22 cellular contexts compared by ENCODE assay signal in genomic region chr7:99553039-99553438, GRCh38. TPM values are rescaled to one million over a fixed set of nuclear protein-coding genes. Genes with fewer than 3 reads are reported as not detected.
DNase-seq lines count a peak whose midpoint lies in the region; ATAC-seq and TF ChIP-seq lines count a peak whose summit lies in the region.
"Had no signal": no experiment of that assay in that cellular context is flagged by ENCODE, and none has a peak within 500 bp of the region (broad histone marks: within the 10 kb centered on the region; RNA-seq: fewer than 3 reads in every experiment).

No MANE protein-coding gene starts in this region.

- TF ChIP-seq RAD21 in IMR-90 (IDR thresholded peaks at IDR 0.05; ENCODE audit: low read length), result no peak

- H3K4me1 ChIP-seq in IMR-90 (ENCODE audit: control insufficient read depth, insufficient read depth, low read length), result no peaks in the 10 kb centered on the region
- peaks cover 16% of the 10 kb centered on the region for H3K4me1 ChIP-seq in testis

- in situ Hi-C loops in IMR-90 (cut with MboI; ENCODE audit: low sequenced_read_pairs), result no loop called here

- POLR2A ChIA-PET in activated naive CD8-positive, alpha-beta T cell treated with anti-CD3 and anti-CD28 coated beads, Interleukin-2, amount 10 ng/mL, durations not matched to agents 7 days and 5 days (lab: Charles Lee), result interaction anchor here (0.6 to 1.5 kb wide), 2 partner anchors 53 to 81 kb away, joined by 3 to 8 read pairs; partner anchors contain the start of gene ZNF394
- POLR2A ChIA-PET in IMR-90 (lab: Charles Lee; ENCODE audit: unreplicated experiment), result no interaction called here

- no peak overlapping the region for H3K56ac ChIP-seq in IMR-90 (ENCODE audit: extremely low read depth, insufficient read depth, low read length)

- intact Hi-C loops in IMR-90 (cut with micrococcal nuclease) (loop anchor here (2.0 kb wide), 1 partner anchor 48 kb away; the partner anchor contains the start of gene ZKSCAN5), testis (cut with DNase I; ENCODE audit: low total_unique reads) (loop anchor here (10.0 kb wide), 1 partner anchor 48 kb away; the partner anchor contains the start of genes ZKSCAN5 and ZNF394)

- H3K23ac ChIP-seq in IMR-90 (ENCODE audit: low read depth, low read length), result no peak overlapping the region

- BruUV-seq in IMR-90 (replicated peaks; lab: Mats Ljungman, UMichigan), result no TSS peak

- peak overlapping the region; percentile 33 for H2AK9ac ChIP-seq in IMR-90 (replicated peaks; ENCODE audit: low read depth, low read length, poor library complexity)

- no peak overlapping the region for H2BK120ac ChIP-seq in IMR-90 (ENCODE audit: low read depth, low read length)

- no peaks in the 10 kb centered on the region for H3K27me3 Mint-ChIP-seq in activated naive CD8-positive, alpha-beta T cell treated with anti-CD3 and anti-CD28 coated beads, Interleukin-2, amount 10 ng/mL, durations not matched to agents 7 days and 5 days
- no peaks in the 10 kb centered on the region for H3K27me3 Mint-ChIP-seq in activated naive CD8-positive, alpha-beta T cell treated with anti-CD3 and anti-CD28 coated beads, Interleukin-2, amount 50 U/mL, for 24 hours
- H3K27me3 Mint-ChIP-seq in immature natural killer cell (ENCODE audit: low read depth in 3 of 3) (peaks cover 2 to 7% (median 6%) of the 10 kb centered on the region in 3 donors), type B pancreatic cell (no peaks in the 10 kb centered on the region)

- H3K4me2 ChIP-seq in IMR-90 (ENCODE audit: low read depth, low read length), result no peak overlapping the region

- H4K5ac ChIP-seq in IMR-90 (ENCODE audit: low read depth, low read length), result no peak overlapping the region

- peaks cover 39% of the 10 kb centered on the region for H3K36me3 Mint-ChIP-seq in activated naive CD8-positive, alpha-beta T cell treated with anti-CD3 and anti-CD28 coated beads, Interleukin-2, amount 10 ng/mL, durations not matched to agents 7 days and 5 days
- peaks cover 33% of the 10 kb centered on the region for H3K36me3 Mint-ChIP-seq in activated naive CD8-positive, alpha-beta T cell treated with anti-CD3 and anti-CD28 coated beads, Interleukin-2, amount 50 U/mL, for 24 hours (ENCODE audit: low read depth)
- H3K36me3 Mint-ChIP-seq in immature natural killer cell, result peaks cover 0 to 6% (median 5%) of the 10 kb centered on the region in 3 donors
- peaks cover 18% of the 10 kb centered on the region for H3K36me3 Mint-ChIP-seq in type B pancreatic cell

- H3K4me1 Mint-ChIP-seq in activated naive CD8-positive, alpha-beta T cell treated with anti-CD3 and anti-CD28 coated beads, Interleukin-2, amount 10 ng/mL, durations not matched to agents 7 days and 5 days, result peaks cover 29% of the 10 kb centered on the region
- H3K4me1 Mint-ChIP-seq in activated naive CD8-positive, alpha-beta T cell treated with anti-CD3 and anti-CD28 coated beads, Interleukin-2, amount 50 U/mL, for 24 hours, result peaks cover 30% of the 10 kb centered on the region
- H3K4me1 Mint-ChIP-seq in immature natural killer cell, result peaks cover 39 to 47% of the 10 kb centered on the region in 2 donors
- H3K4me1 Mint-ChIP-seq in type B pancreatic cell (ENCODE audit: unreplicated experiment), result peaks cover 15% of the 10 kb centered on the region

- H3K9me3 ChIP-seq in IMR-90 (ENCODE audit: control insufficient read depth, insufficient read depth, low read length), result peaks cover 3% of the 10 kb centered on the region
- no peaks in the 10 kb centered on the region for H3K9me3 ChIP-seq in testis
- H3K9me3 ChIP-seq: neutrophil, suprapubic skin, vagina had no signal

- CTCF ChIA-PET in IMR-90 (lab: Yijun Ruan, JAX), result no interaction called here

- peak overlapping the region; percentile 16 for H3K4me3 Mint-ChIP-seq in activated naive CD8-positive, alpha-beta T cell treated with anti-CD3 and anti-CD28 coated beads, Interleukin-2, amount 10 ng/mL, durations not matched to agents 7 days and 5 days
- no peak overlapping the region for H3K4me3 Mint-ChIP-seq in activated naive CD8-positive, alpha-beta T cell treated with anti-CD3 and anti-CD28 coated beads, Interleukin-2, amount 50 U/mL, for 24 hours
- H3K4me3 Mint-ChIP-seq in immature natural killer cell (peak overlapping the region in 2 of 5 donors; percentile 42 to 46), type B pancreatic cell (peak overlapping the region; percentile 66)

- H3K36me3 ChIP-seq in IMR-90 (ENCODE audit: control insufficient read depth, insufficient read depth, low read length), result peaks cover 6% of the 10 kb centered on the region
- no peaks in the 10 kb centered on the region for H3K36me3 ChIP-seq in testis (ENCODE audit: low read depth, missing control alignments)

- no peak overlapping the region for H2BK5ac ChIP-seq in IMR-90 (ENCODE audit: low read depth, low read length, poor library complexity, severe bottlenecking)

- TF ChIP-seq POLR2A in IMR-90 (IDR thresholded peaks at IDR 0.05; ENCODE audit: low read depth, low read length) (no peak), testis (IDR thresholded peaks at IDR 0.05) (no peak)

- H2BK20ac ChIP-seq in IMR-90 (ENCODE audit: low read depth, low read length), result no peak overlapping the region

- H3K4ac ChIP-seq in IMR-90 (ENCODE audit: low read depth, low read length), result no peak overlapping the region

- H4K8ac ChIP-seq in IMR-90 (ENCODE audit: low read depth in 2 of 2, low read length in 2 of 2), result no peak overlapping the region

- WGBS in IMR-90 (ENCODE audit: extremely low coverage in 2 of 2, insufficient read length in 1 of 2), 2 experiments, result 100% methylated on average over 2 of the region's 4 CpGs; no CpG with 5 or more reads in 1 of the 2 experiments
- 94 to 98% methylated on average over 4 of the region's 4 CpGs for WGBS in testis, 2 donors

- no peak for DNase-seq in activated naive CD8-positive, alpha-beta T cell treated with anti-CD3 and anti-CD28 coated beads, Interleukin-2, amount 10 ng/mL, durations not matched to agents 7 days and 5 days
- DNase-seq in activated naive CD8-positive, alpha-beta T cell treated with anti-CD3 and anti-CD28 coated beads, Interleukin-2, amount 50 U/mL, for 24 hours, result no peak
- DNase-seq in IMR-90 (no peak), immature natural killer cell (no peak), type B pancreatic cell (ENCODE audit: extremely low spot score, unreplicated experiment) (no peak), testis (no peak), kidney glomerular epithelial cell (lab: John Stamatoyannopoulos, UW) (no peak)
- DNase-seq: activated gamma-delta T cell; anterior cingulate cortex; central memory CD4-positive, alpha-beta T cell; dorsolateral prefrontal cortex; heart right ventricle; NCI-H1930; NCI-H345; NCI-H774; stimulated activated CD4-positive, alpha-beta T cell treated with anti-CD3 and anti-CD28 coated beads, Interleukin-2, amount 100 ng/mL, for 24 hours had no signal

- peaks cover 11% of the 10 kb centered on the region for H3K9me1 ChIP-seq in IMR-90 (ENCODE audit: insufficient read depth, low read length)

- H3K9ac ChIP-seq in IMR-90 (ENCODE audit: low read depth, low read length), result no peak overlapping the region

- TF ChIP-seq CTCF in IMR-90 (conservative IDR thresholded peaks at IDR 0.05; ENCODE audit: low read depth, low read length) (no peak), type B pancreatic cell (conservative IDR thresholded peaks at IDR 0.05) (no peak), testis (IDR thresholded peaks at IDR 0.05) (no peak)

- dilution Hi-C loops in IMR-90 (cut with HindIII; ENCODE audit: low sequenced_read_pairs, unreplicated experiment), result no loop called here

- peak overlapping the region; percentile 59 for H3K27ac Mint-ChIP-seq in activated naive CD8-positive, alpha-beta T cell treated with anti-CD3 and anti-CD28 coated beads, Interleukin-2, amount 10 ng/mL, durations not matched to agents 7 days and 5 days
- no peak overlapping the region for H3K27ac Mint-ChIP-seq in activated naive CD8-positive, alpha-beta T cell treated with anti-CD3 and anti-CD28 coated beads, Interleukin-2, amount 50 U/mL, for 24 hours
- H3K27ac Mint-ChIP-seq in immature natural killer cell (peak overlapping the region; percentile 60 to 92 (median 70)), type B pancreatic cell (no peak overlapping the region)

- H3K27ac ChIP-seq in IMR-90 (ENCODE audit: insufficient read depth, low read length) (no peak overlapping the region), testis (no peak overlapping the region)

- no peak overlapping the region for H2AK5ac ChIP-seq in IMR-90 (ENCODE audit: low read depth, low read length)

- H3K4me3 ChIP-seq in IMR-90 (ENCODE audit: insufficient read depth, low read depth, low read length) (no peak overlapping the region), testis (no peak overlapping the region)

- no peaks in the 10 kb centered on the region for H4K20me1 ChIP-seq in IMR-90 (ENCODE audit: insufficient read depth, low read length)

- no peak overlapping the region for H2AFZ ChIP-seq in IMR-90 (replicated peaks; ENCODE audit: low read length, poor library complexity)

- H2BK15ac ChIP-seq in IMR-90 (ENCODE audit: low read depth, low read length), result no peak overlapping the region

- H3K27me3 ChIP-seq in IMR-90 (ENCODE audit: control insufficient read depth, insufficient read depth, low read length) (no peaks in the 10 kb centered on the region), testis (no peaks in the 10 kb centered on the region)
- H3K27me3 ChIP-seq: dorsolateral prefrontal cortex, heart right ventricle, neutrophil, suprapubic skin, vagina had no signal

- H3K9me3 Mint-ChIP-seq in activated naive CD8-positive, alpha-beta T cell treated with anti-CD3 and anti-CD28 coated beads, Interleukin-2, amount 10 ng/mL, durations not matched to agents 7 days and 5 days, result peaks cover 4% of the 10 kb centered on the region
- H3K9me3 Mint-ChIP-seq in activated naive CD8-positive, alpha-beta T cell treated with anti-CD3 and anti-CD28 coated beads, Interleukin-2, amount 50 U/mL, for 24 hours, result no peaks in the 10 kb centered on the region
- H3K9me3 Mint-ChIP-seq in immature natural killer cell (no peaks in the 10 kb centered on the region), type B pancreatic cell (peaks cover 4% of the 10 kb centered on the region)
- H3K9me3 Mint-ChIP-seq: stimulated activated effector memory CD8-positive, alpha-beta T cell treated with anti-CD3 and anti-CD28 coated beads, Interleukin-12 subunit alpha, Interleukin-12 subunit beta, amount 100 ng/mL, for 72 hours had no signal

- ATAC-seq in activated naive CD8-positive, alpha-beta T cell treated with anti-CD3 and anti-CD28 coated beads, Interleukin-2, amount 10 ng/mL, durations not matched to agents 7 days and 5 days (ENCODE audit: low read depth), result no peak
- no peak for ATAC-seq in activated naive CD8-positive, alpha-beta T cell treated with anti-CD3 and anti-CD28 coated beads, Interleukin-2, amount 50 U/mL, for 24 hours
- no peak for ATAC-seq in IMR-90 (ENCODE audit: low read depth)
- ATAC-seq: heart right ventricle; left lobe of liver; stimulated activated effector memory CD8-positive, alpha-beta T cell treated with anti-CD3 and anti-CD28 coated beads, Interleukin-12 subunit alpha, Interleukin-12 subunit beta, amount 100 ng/mL, for 72 hours had no signal

- H4K91ac ChIP-seq in IMR-90 (ENCODE audit: insufficient read depth, low read depth, low read length), result no peak overlapping the region

- peaks cover 30 to 62% of the 10 kb centered on the region in 2 experiments for H3K79me1 ChIP-seq in IMR-90 (ENCODE audit: low read depth in 1 of 2, low read length in 2 of 2)

- H3K18ac ChIP-seq in IMR-90 (ENCODE audit: low read depth, low read length), result no peak overlapping the region

- H3K14ac ChIP-seq in IMR-90 (replicated peaks; ENCODE audit: low read depth, low read length), result no peak overlapping the region

RNA-seq across cellular contexts. Expression of gene FAM200A, which starts 1.1 kb away (rescaled TPM):
- total RNA-seq in activated naive CD8-positive, alpha-beta T cell treated with anti-CD3 and anti-CD28 coated beads, Interleukin-2, amount 10 ng/mL, durations not matched to agents 7 days and 5 days, result 1 to 10 TPM; 6.9 to 7.3 TPM
- total RNA-seq in IMR-90 (2012; rRNA removed) (5.9 and 10.3 TPM in 2 replicates), type B pancreatic cell (ENCODE audit: low replicate concordance) (10.2 and 10.8 TPM in 2 replicates), testis (10 to 100 TPM in 1 of 2 donors, 1 to 10 TPM in 1; 9.2 to 11.5 TPM)
- polyA plus RNA-seq in IMR-90 (2012; rRNA removed) (4.5 and 6.0 TPM in 2 replicates), immature natural killer cell (1 to 10 TPM in 2 of 3 donors, not detected in 1; 1.9 to 4.7 TPM), testis (ENCODE audit: insufficient read depth, low read depth, low replicate concordance) (11.4 TPM)
- polyA plus RNA-seq in IMR-90 (2012; cell fraction: cytosol; rRNA removed), result 1.4 and 1.6 TPM in 2 replicates
- polyA plus RNA-seq in IMR-90 (2012; cell fraction: nucleus; rRNA removed; ENCODE audit: low replicate concordance), result 0.41 and 1.9 TPM in 2 replicates

RNA-seq across cellular contexts. Expression of gene ZNF655, which starts 5.4 kb away (rescaled TPM):
- 100 to 1,000 TPM; 133 to 134 TPM for total RNA-seq in activated naive CD8-positive, alpha-beta T cell treated with anti-CD3 and anti-CD28 coated beads, Interleukin-2, amount 10 ng/mL, durations not matched to agents 7 days and 5 days
- total RNA-seq in IMR-90 (2012; rRNA removed), result 49.6 and 56.4 TPM in 2 replicates
- polyA plus RNA-seq in IMR-90 (2012; rRNA removed), result 47.9 and 54.7 TPM in 2 replicates
- 26.5 and 29.6 TPM in 2 replicates for polyA plus RNA-seq in IMR-90 (2012; cell fraction: cytosol; rRNA removed)
- 145 and 220 TPM in 2 replicates for polyA plus RNA-seq in IMR-90 (2012; cell fraction: nucleus; rRNA removed; ENCODE audit: low replicate concordance)
- 10 to 100 TPM; 69.8 to 98.9 (median 75.0) TPM for polyA plus RNA-seq in immature natural killer cell
- 69.2 and 89.1 TPM in 2 replicates for total RNA-seq in type B pancreatic cell (ENCODE audit: low replicate concordance)
- total RNA-seq in testis, result 100 to 1,000 TPM; 120 to 149 TPM
- 45.9 TPM for polyA plus RNA-seq in testis (ENCODE audit: insufficient read depth, low read depth, low replicate concordance)

RNA-seq across cellular contexts. Expression of gene TMEM225B, which starts 45.0 kb away (rescaled TPM):
- 1 to 10 TPM; 1.2 to 2.3 TPM for total RNA-seq in activated naive CD8-positive, alpha-beta T cell treated with anti-CD3 and anti-CD28 coated beads, Interleukin-2, amount 10 ng/mL, durations not matched to agents 7 days and 5 days
- 0.54 and 0.56 TPM in 2 replicates for total RNA-seq in IMR-90 (2012; rRNA removed)
- polyA plus RNA-seq in IMR-90 (2012; rRNA removed), result 0.27 and 0.32 TPM in 2 replicates
- polyA plus RNA-seq in IMR-90 (2012; cell fraction: cytosol; rRNA removed), result 0.27 and 0.42 TPM in 2 replicates
- polyA plus RNA-seq in IMR-90 (2012; cell fraction: nucleus; rRNA removed; ENCODE audit: low replicate concordance), result 0.78 and 1.5 TPM in 2 replicates
- 1 to 10 TPM; 1.3 to 6.5 (median 2.8) TPM for polyA plus RNA-seq in immature natural killer cell
- 0.36 and 0.82 TPM in 2 replicates for total RNA-seq in type B pancreatic cell (ENCODE audit: low replicate concordance)
- 10 to 100 TPM; 57.0 to 62.1 TPM for total RNA-seq in testis
- polyA plus RNA-seq in testis (ENCODE audit: insufficient read depth, low read depth, low replicate concordance), result 406 TPM
- total RNA-seq: pulmonary artery endothelial cell had no signal

RNA-seq across cellular contexts. Expression of gene ZKSCAN5, which starts 48.6 kb away (rescaled TPM):
- 10 to 100 TPM; 12.7 to 13.5 TPM for total RNA-seq in activated naive CD8-positive, alpha-beta T cell treated with anti-CD3 and anti-CD28 coated beads, Interleukin-2, amount 10 ng/mL, durations not matched to agents 7 days and 5 days
- total RNA-seq in IMR-90 (2012; rRNA removed) (15.8 and 16.3 TPM in 2 replicates), type B pancreatic cell (ENCODE audit: low replicate concordance) (9.2 and 14.0 TPM in 2 replicates), testis (10 to 100 TPM; 19.9 to 24.9 TPM)
- polyA plus RNA-seq in IMR-90 (2012; rRNA removed) (5.4 and 5.5 TPM in 2 replicates), immature natural killer cell (1 to 10 TPM; 3.2 to 9.4 (median 4.6) TPM), testis (ENCODE audit: insufficient read depth, low read depth, low replicate concordance) (24.7 TPM)
- 2.4 and 4.0 TPM in 2 replicates for polyA plus RNA-seq in IMR-90 (2012; cell fraction: cytosol; rRNA removed)
- polyA plus RNA-seq in IMR-90 (2012; cell fraction: nucleus; rRNA removed; ENCODE audit: low replicate concordance), result 2.7 and 6.1 TPM in 2 replicates

RNA-seq across cellular contexts. Expression of gene ZNF394, which starts 53.0 kb away (rescaled TPM):
- total RNA-seq in activated naive CD8-positive, alpha-beta T cell treated with anti-CD3 and anti-CD28 coated beads, Interleukin-2, amount 10 ng/mL, durations not matched to agents 7 days and 5 days, result 10 to 100 TPM; 65.1 to 71.2 TPM
- total RNA-seq in IMR-90 (2012; rRNA removed), result 22.8 and 24.7 TPM in 2 replicates
- polyA plus RNA-seq in IMR-90 (2012; rRNA removed), result 10.7 and 10.9 TPM in 2 replicates
- polyA plus RNA-seq in IMR-90 (2012; cell fraction: cytosol; rRNA removed), result 6.7 and 16.8 TPM in 2 replicates
- polyA plus RNA-seq in IMR-90 (2012; cell fraction: nucleus; rRNA removed; ENCODE audit: low replicate concordance), result 7.9 and 16.6 TPM in 2 replicates
- 10 to 100 TPM; 68.6 to 91.7 (median 76.0) TPM for polyA plus RNA-seq in immature natural killer cell
- 24.3 and 31.8 TPM in 2 replicates for total RNA-seq in type B pancreatic cell (ENCODE audit: low replicate concordance)
- 10 to 100 TPM; 45.3 to 65.0 TPM for total RNA-seq in testis
- 24.6 TPM for polyA plus RNA-seq in testis (ENCODE audit: insufficient read depth, low read depth, low replicate concordance)

Comparison
In these comparisons a context has a peak if more than half of its experiments do, and no peak if none do; other contexts are left out.
1. H3K27ac Mint-ChIP-seq: peak in activated naive CD8-positive, alpha-beta T cell treated with anti-CD3 and anti-CD28 coated beads, Interleukin-2, amount 10 ng/mL, durations not matched to agents 7 days and 5 days (single experiment) and immature natural killer cell (6 of 6); none in activated naive CD8-positive, alpha-beta T cell treated with anti-CD3 and anti-CD28 coated beads, Interleukin-2, amount 50 U/mL, for 24 hours (single experiment) and type B pancreatic cell (single experiment).
2. RNA of gene TMEM225B, which starts 45.0 kb away (total RNA-seq): 57.0 to 62.1 TPM in testis; 1.2 to 2.3 TPM in activated naive CD8-positive, alpha-beta T cell treated with anti-CD3 and anti-CD28 coated beads, Interleukin-2, amount 10 ng/mL, durations not matched to agents 7 days and 5 days, 0.36 to 0.82 TPM in type B pancreatic cell and 0.54 to 0.56 TPM in IMR-90; every median in the first group is over 10 times any median in the second.